In the genomic region with DNA sequence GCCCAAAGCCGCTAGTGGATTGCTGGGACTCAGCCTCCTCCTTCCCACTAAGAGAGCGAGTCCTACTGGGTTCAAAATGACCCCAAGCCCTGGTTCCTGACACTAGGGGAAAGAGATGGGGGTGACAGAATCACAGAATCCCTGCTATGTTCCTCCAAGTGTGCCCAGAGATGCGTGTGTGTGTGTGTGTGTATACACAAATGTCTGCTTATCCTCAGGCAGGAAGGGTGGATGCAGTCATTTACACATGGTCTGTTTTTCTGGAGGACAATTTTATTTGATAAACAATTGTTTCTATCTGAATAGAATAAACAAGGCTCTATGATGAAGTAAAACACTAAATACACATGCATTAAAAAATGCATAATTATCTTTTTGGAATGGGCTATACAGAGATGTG, we compare ENCODE assay signal across 2 cellular contexts.
TF ChIP-seq lines count a peak whose summit lies in the region.

No MANE protein-coding gene starts in this region.

TF ChIP-seq in SK-N-SH, 30 proteins besides CTCF, POLR2A, EP300 and RAD21 (continued from another document):
- TF ChIP-seq GATA2 (CRISPR knock-in tag; IDR thresholded peaks at IDR 0.05) (no peak), FOSL2 (IDR thresholded peaks at IDR 0.05; ENCODE audit: borderline replicate concordance, low read depth) (no peak), EZH2phosphoT487 (IDR thresholded peaks at IDR 0.05; ENCODE audit: borderline replicate concordance, low read depth) (no peak), TEAD4 (IDR thresholded peaks at IDR 0.05; ENCODE audit: borderline replicate concordance, insufficient read depth) (no peak), RXRA (IDR thresholded peaks at IDR 0.05; ENCODE audit: borderline replicate concordance, low read depth) (no peak)
- TF ChIP-seq, protein P1, sequence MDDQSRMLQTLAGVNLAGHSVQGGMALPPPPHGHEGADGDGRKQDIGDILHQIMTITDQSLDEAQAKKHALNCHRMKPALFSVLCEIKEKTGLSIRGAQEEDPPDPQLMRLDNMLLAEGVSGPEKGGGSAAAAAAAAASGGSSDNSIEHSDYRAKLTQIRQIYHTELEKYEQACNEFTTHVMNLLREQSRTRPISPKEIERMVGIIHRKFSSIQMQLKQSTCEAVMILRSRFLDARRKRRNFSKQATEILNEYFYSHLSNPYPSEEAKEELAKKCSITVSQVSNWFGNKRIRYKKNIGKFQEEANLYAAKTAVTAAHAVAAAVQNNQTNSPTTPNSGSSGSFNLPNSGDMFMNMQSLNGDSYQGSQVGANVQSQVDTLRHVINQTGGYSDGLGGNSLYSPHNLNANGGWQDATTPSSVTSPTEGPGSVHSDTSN (IDR thresholded peaks at IDR 0.05): no peak

TF ChIP-seq in SK-N-SH treated with all-trans-retinoic acid at 6 μM for 48 hours, 23 proteins besides CTCF, POLR2A, EP300 and RAD21 (continued from another document):
- TF ChIP-seq, protein P2, sequence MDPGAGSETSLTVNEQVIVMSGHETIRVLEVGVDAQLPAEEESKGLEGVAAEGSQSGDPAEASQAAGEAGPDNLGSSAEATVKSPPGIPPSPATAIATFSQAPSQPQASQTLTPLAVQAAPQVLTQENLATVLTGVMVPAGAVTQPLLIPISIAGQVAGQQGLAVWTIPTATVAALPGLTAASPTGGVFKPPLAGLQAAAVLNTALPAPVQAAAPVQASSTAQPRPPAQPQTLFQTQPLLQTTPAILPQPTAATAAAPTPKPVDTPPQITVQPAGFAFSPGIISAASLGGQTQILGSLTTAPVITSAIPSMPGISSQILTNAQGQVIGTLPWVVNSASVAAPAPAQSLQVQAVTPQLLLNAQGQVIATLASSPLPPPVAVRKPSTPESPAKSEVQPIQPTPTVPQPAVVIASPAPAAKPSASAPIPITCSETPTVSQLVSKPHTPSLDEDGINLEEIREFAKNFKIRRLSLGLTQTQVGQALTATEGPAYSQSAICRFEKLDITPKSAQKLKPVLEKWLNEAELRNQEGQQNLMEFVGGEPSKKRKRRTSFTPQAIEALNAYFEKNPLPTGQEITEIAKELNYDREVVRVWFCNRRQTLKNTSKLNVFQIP (CRISPR knock-in tag; IDR thresholded peaks at IDR 0.05; ENCODE audit: borderline replicate concordance, low read depth): no peak
- TF ChIP-seq CSDC2 (CRISPR knock-in tag; IDR thresholded peaks at IDR 0.05) (no peak), OSR1 (CRISPR knock-in tag; IDR thresholded peaks at IDR 0.05) (no peak), TCF4 (CRISPR knock-in tag; IDR thresholded peaks at IDR 0.05; ENCODE audit: borderline replicate concordance) (no peak), RARB (CRISPR knock-in tag; IDR thresholded peaks at IDR 0.05) (no peak), ZNF8 (CRISPR knock-in tag; IDR thresholded peaks at IDR 0.05) (no peak), TOX (CRISPR knock-in tag; IDR thresholded peaks at IDR 0.05; ENCODE audit: borderline replicate concordance) (no peak), PPARA (CRISPR knock-in tag; IDR thresholded peaks at IDR 0.05; ENCODE audit: borderline replicate concordance) (no peak), ZFP30 (CRISPR knock-in tag; IDR thresholded peaks at IDR 0.05) (no peak)
- TF ChIP-seq, protein P3, sequence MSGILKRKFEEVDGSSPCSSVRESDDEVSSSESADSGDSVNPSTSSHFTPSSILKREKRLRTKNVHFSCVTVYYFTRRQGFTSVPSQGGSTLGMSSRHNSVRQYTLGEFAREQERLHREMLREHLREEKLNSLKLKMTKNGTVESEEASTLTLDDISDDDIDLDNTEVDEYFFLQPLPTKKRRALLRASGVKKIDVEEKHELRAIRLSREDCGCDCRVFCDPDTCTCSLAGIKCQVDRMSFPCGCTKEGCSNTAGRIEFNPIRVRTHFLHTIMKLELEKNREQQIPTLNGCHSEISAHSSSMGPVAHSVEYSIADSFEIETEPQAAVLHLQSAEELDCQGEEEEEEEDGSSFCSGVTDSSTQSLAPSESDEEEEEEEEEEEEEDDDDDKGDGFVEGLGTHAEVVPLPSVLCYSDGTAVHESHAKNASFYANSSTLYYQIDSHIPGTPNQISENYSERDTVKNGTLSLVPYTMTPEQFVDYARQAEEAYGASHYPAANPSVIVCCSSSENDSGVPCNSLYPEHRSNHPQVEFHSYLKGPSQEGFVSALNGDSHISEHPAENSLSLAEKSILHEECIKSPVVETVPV (CRISPR knock-in tag; IDR thresholded peaks at IDR 0.05): no peak
- TF ChIP-seq, protein P4, sequence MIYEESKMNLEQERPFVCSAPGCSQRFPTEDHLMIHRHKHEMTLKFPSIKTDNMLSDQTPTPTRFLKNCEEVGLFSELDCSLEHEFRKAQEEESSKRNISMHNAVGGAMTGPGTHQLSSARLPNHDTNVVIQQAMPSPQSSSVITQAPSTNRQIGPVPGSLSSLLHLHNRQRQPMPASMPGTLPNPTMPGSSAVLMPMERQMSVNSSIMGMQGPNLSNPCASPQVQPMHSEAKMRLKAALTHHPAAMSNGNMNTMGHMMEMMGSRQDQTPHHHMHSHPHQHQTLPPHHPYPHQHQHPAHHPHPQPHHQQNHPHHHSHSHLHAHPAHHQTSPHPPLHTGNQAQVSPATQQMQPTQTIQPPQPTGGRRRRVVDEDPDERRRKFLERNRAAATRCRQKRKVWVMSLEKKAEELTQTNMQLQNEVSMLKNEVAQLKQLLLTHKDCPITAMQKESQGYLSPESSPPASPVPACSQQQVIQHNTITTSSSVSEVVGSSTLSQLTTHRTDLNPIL (CRISPR knock-in tag; IDR thresholded peaks at IDR 0.05; ENCODE audit: low read depth): no peak
- TF ChIP-seq, protein P5, sequence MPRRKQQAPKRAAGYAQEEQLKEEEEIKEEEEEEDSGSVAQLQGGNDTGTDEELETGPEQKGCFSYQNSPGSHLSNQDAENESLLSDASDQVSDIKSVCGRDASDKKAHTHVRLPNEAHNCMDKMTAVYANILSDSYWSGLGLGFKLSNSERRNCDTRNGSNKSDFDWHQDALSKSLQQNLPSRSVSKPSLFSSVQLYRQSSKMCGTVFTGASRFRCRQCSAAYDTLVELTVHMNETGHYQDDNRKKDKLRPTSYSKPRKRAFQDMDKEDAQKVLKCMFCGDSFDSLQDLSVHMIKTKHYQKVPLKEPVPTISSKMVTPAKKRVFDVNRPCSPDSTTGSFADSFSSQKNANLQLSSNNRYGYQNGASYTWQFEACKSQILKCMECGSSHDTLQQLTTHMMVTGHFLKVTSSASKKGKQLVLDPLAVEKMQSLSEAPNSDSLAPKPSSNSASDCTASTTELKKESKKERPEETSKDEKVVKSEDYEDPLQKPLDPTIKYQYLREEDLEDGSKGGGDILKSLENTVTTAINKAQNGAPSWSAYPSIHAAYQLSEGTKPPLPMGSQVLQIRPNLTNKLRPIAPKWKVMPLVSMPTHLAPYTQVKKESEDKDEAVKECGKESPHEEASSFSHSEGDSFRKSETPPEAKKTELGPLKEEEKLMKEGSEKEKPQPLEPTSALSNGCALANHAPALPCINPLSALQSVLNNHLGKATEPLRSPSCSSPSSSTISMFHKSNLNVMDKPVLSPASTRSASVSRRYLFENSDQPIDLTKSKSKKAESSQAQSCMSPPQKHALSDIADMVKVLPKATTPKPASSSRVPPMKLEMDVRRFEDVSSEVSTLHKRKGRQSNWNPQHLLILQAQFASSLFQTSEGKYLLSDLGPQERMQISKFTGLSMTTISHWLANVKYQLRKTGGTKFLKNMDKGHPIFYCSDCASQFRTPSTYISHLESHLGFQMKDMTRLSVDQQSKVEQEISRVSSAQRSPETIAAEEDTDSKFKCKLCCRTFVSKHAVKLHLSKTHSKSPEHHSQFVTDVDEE (CRISPR knock-in tag; IDR thresholded peaks at IDR 0.05): no peak
TF ChIP-seq in SK-N-SH treated with all-trans-retinoic acid at 6 μM for 48 hours: peak in this region for 0.
